In the genomic region with DNA sequence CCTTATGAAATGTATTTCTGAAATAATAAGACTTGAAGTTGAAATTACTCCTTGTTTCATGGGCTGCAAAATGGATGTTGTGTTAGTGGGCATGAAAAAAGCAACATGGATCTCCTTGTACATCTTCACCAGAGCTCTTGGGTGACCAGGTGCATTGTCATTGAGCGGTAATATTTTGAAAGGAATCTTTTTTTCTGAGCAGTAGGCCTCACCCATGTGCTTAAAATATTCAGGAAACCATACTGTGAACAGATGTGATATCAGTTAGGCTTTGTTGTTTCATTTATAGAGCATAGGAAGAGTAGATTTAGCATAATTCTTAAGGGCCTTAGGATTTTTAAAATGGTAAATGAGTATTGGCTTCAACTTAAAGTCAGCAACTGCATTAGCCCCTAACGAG, we compare ENCODE assay signal across 20 cellular contexts. TPM values are rescaled to one million over a fixed set of nuclear protein-coding genes. Genes with fewer than 3 reads are reported as not detected.
"Had no signal": no experiment of that assay in that cellular context is flagged by ENCODE, and none has a peak within 500 bp of the region (broad histone marks: within the 10 kb centered on the region; RNA-seq: fewer than 3 reads in every experiment).

No MANE protein-coding gene starts in this region.

- H3K9me3 Mint-ChIP-seq: activated naive CD4-positive, alpha-beta T cell treated with anti-CD3 and anti-CD28 coated beads, Interleukin-2, amount 50 U/mL, for 72 hours; stimulated activated naive CD8-positive, alpha-beta T cell treated with anti-CD3 and anti-CD28 coated beads, Interleukin-15, Interleukin-2, amounts not matched to agents 100 ng/mL and 50 ng/mL, for 24 hours had no signal

- H3K27ac Mint-ChIP-seq: activated naive CD4-positive, alpha-beta T cell treated with anti-CD3 and anti-CD28 coated beads, Interleukin-2, amount 50 U/mL, for 72 hours; stimulated activated naive CD8-positive, alpha-beta T cell treated with anti-CD3 and anti-CD28 coated beads, Interleukin-15, Interleukin-2, amounts not matched to agents 100 ng/mL and 50 ng/mL, for 24 hours had no signal

- H3K9me3 ChIP-seq: esophagus muscularis mucosa, lower lobe of right lung, tibial nerve had no signal

- H3K27ac ChIP-seq: cardiac muscle cell, esophagus muscularis mucosa, lower lobe of right lung, tibial nerve had no signal

- DNase-seq: activated CD4-positive, CD25-positive, alpha-beta regulatory T cell treated with anti-CD3 and anti-CD28 coated beads, Interleukin-2, amount 50 U/mL, for 72 hours; activated CD8-positive, alpha-beta memory T cell treated with anti-CD3 and anti-CD28 coated beads for 24 hours; activated CD8-positive, alpha-beta memory T cell treated with anti-CD3 and anti-CD28 coated beads, Interleukin-2, amount 50 U/mL, for 48 hours; activated effector memory CD4-positive, alpha-beta T cell treated with anti-CD3 and anti-CD28 coated beads, Interleukin-2, amount 50 U/mL, for 16 hours; activated T-cell treated with anti-CD3 and anti-CD28 coated beads, Interleukin-2, amount 50 U/mL, for 48 hours; amniotic stem cell; dermis blood vessel endothelial cell; effector memory CD4-positive, alpha-beta T cell; left cardiac atrium; lower lobe of right lung; occipital lobe; retina; stimulated activated CD4-positive, alpha-beta T cell treated with anti-CD3 and anti-CD28 coated beads, Interleukin-1b, Interleukin-23, amount 100 ng/mL, for 48 hours; T1000 had no signal

- H3K27me3 ChIP-seq: cardiac muscle cell, tibial nerve had no signal

- H3K4me1 ChIP-seq: esophagus muscularis mucosa, lower lobe of right lung, tibial nerve had no signal

- H3K27me3 Mint-ChIP-seq: stimulated activated naive CD8-positive, alpha-beta T cell treated with anti-CD3 and anti-CD28 coated beads, Interleukin-15, Interleukin-2, amounts not matched to agents 100 ng/mL and 50 ng/mL, for 24 hours had no signal

- H3K36me3 ChIP-seq: cardiac muscle cell, esophagus muscularis mucosa, lower lobe of right lung, tibial nerve had no signal

- H3K4me3 ChIP-seq: cardiac muscle cell, esophagus muscularis mucosa, lower lobe of right lung, tibial nerve had no signal

- H3K4me3 Mint-ChIP-seq: stimulated activated naive CD8-positive, alpha-beta T cell treated with anti-CD3 and anti-CD28 coated beads, Interleukin-15, Interleukin-2, amounts not matched to agents 100 ng/mL and 50 ng/mL, for 24 hours had no signal

- ATAC-seq: activated naive CD4-positive, alpha-beta T cell treated with anti-CD3 and anti-CD28 coated beads, Interleukin-2, amount 50 U/mL, for 72 hours; left cardiac atrium; lower lobe of right lung had no signal

RNA-seq across cellular contexts. Expression of gene PVRIG, which starts 26.8 kb away (rescaled TPM):
- total RNA-seq: dermis blood vessel endothelial cell, lower lobe of right lung, occipital lobe had no signal
- polyA plus RNA-seq: endothelial cell of umbilical vein had no signal
